ENCODE assay signal across 17 cellular contexts in genomic region chr19:20151617-20152145, GRCh38. TPM values are rescaled to one million over a fixed set of nuclear protein-coding genes. Genes with fewer than 3 reads are reported as not detected.
DNase-seq lines count a peak whose midpoint lies in the region; ATAC-seq and TF ChIP-seq lines count a peak whose summit lies in the region.
"Had no signal": no experiment of that assay in that cellular context is flagged by ENCODE, and none has a peak within 500 bp of the region (broad histone marks: within the 10 kb centered on the region; RNA-seq: fewer than 3 reads in every experiment).

No MANE protein-coding gene starts in this region.

- peaks cover 9% of the 10 kb centered on the region for H3K36me3 Mint-ChIP-seq in progenitor cell of endocrine pancreas (ENCODE audit: insufficient read depth)
- H3K36me3 Mint-ChIP-seq: CD8-positive, alpha-beta T cell had no signal

- H3K4me3 ChIP-seq in H7 (ENCODE audit: insufficient read depth, low read depth, low read length), result no peak overlapping the region
- H3K4me3 ChIP-seq: BLaER1 treated with 17β-estradiol and CSF1 and Interleukin-3, amounts not matched to agents 10 nM and 100 nM; HAP-1 had no signal

- no peak for ATAC-seq in GM21515 (IDR thresholded peaks at IDR 0.05; ENCODE audit: unreplicated experiment)
- ATAC-seq: CD8-positive, alpha-beta T cell had no signal

- no peaks in the 10 kb centered on the region for H3K27me3 Mint-ChIP-seq in progenitor cell of endocrine pancreas

- H3K4me1 Mint-ChIP-seq in progenitor cell of endocrine pancreas (ENCODE audit: low read depth), result peaks cover 15% of the 10 kb centered on the region

- H3K9me3 Mint-ChIP-seq in progenitor cell of endocrine pancreas (ENCODE audit: low read depth), result no peaks in the 10 kb centered on the region
- H3K9me3 Mint-ChIP-seq: CD8-positive, alpha-beta T cell had no signal

- no peaks in the 10 kb centered on the region for H3K36me3 ChIP-seq in H7 (replicated peaks; ENCODE audit: control insufficient read depth, insufficient read depth, low read length)
- H3K36me3 ChIP-seq: BLaER1 treated with 17β-estradiol and CSF1 and Interleukin-3, amounts not matched to agents 10 nM and 100 nM; HAP-1 had no signal

- H3K27me3 ChIP-seq in H7 (ENCODE audit: control insufficient read depth, insufficient read depth, low read length), result no peaks in the 10 kb centered on the region
- H3K27me3 ChIP-seq: BLaER1 treated with 17β-estradiol and CSF1 and Interleukin-3, amounts not matched to agents 10 nM and 100 nM had no signal

- H3K27ac Mint-ChIP-seq in progenitor cell of endocrine pancreas, result peak overlapping the region; percentile 93
- H3K27ac Mint-ChIP-seq: CD8-positive, alpha-beta T cell had no signal

- DNase-seq in H7 (peak; percentile 43), SK-N-DZ (ENCODE audit: low spot score) (peak; percentile 52), iPS-NIHi11 (ENCODE audit: low spot score) (peak; percentile 9), progenitor cell of endocrine pancreas (ENCODE audit: low spot score, unreplicated experiment) (no peak), NOMO-1 (lab: John Stamatoyannopoulos, UW; ENCODE audit: unreplicated experiment in 2 of 2) (no peak)
- no peak for DNase-seq in activated naive CD4-positive, alpha-beta T cell treated with Interleukin-2 at 50 U/mL for 16 hours
- DNase-seq: Calu3; CD8-positive, alpha-beta T cell; NCI-H1930; NCI-H2171; NCI-H446; NCI-H526 treated with DMSO at 0.1 percent for 48 hours; Right ventricle myocardium superior; SK-N-SH had no signal

- no peak for TF ChIP-seq CTCF in progenitor cell of endocrine pancreas (IDR thresholded peaks at IDR 0.05; ENCODE audit: unreplicated experiment)

- H3K4me3 Mint-ChIP-seq in progenitor cell of endocrine pancreas (ENCODE audit: low read depth), result peak overlapping the region; percentile 24
- H3K4me3 Mint-ChIP-seq: CD8-positive, alpha-beta T cell had no signal

RNA-seq across cellular contexts. Expression of gene ZNF486, which starts 15.3 kb away (rescaled TPM):
- 4.9 and 8.8 TPM in 2 replicates for total RNA-seq in H7 (2014; rRNA removed; shearing (Covaris generic))
- polyA plus RNA-seq in SK-N-DZ (2014; cell fraction: cytosol; rRNA removed), result 12.3 and 14.1 TPM in 2 replicates
- 8.5 and 9.9 TPM in 2 replicates for polyA plus RNA-seq in SK-N-DZ (2014; cell fraction: nucleus; rRNA removed)
- 29.6 and 31.8 TPM in 2 replicates for total RNA-seq in progenitor cell of endocrine pancreas
- total RNA-seq: Calu3 had no signal

Comparison
In these comparisons a context has a peak if more than half of its experiments do, and no peak if none do; other contexts are left out.
1. DNase-seq: peak in H7 (single experiment), SK-N-DZ (single experiment) and iPS-NIHi11 (single experiment); none in progenitor cell of endocrine pancreas (single experiment), activated naive CD4-positive, alpha-beta T cell treated with Interleukin-2 at 50 U/mL for 16 hours (single experiment) and NOMO-1 (0 of 2).